ENCODE assay signal across 6 cellular contexts in the genomic region with DNA sequence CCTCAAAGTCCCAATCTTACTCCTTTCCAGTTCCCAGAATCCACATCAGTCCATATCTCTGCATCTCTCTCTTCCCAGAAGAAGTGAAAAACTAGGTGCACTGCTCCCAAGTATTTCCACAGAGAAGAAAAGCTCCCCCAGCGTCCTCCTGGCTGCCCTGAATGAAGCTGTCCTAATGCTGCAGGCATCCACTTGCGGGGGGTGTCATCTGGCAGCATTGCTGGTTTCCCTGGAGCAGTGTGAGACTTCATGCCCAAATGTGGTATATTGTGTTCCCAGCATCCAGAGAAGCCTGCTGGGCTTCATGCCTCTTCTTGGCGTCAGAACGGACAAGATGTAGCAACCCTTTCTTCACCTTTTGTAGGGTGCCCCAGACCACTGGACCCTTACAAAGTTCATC.
"Had no signal": no experiment of that assay in that cellular context is flagged by ENCODE, and none has a peak within 500 bp of the region (broad histone marks: within the 10 kb centered on the region; RNA-seq: fewer than 3 reads in every experiment).

No MANE protein-coding gene starts in this region.

- ATAC-seq: GM23338, K562 had no signal

- DNase-seq: H9, HCEC 1CT, IMR-90, KG1 had no signal

- H3K4me3 ChIP-seq: GM23338, K562 had no signal

- H3K27ac Mint-ChIP-seq: GM23338 had no signal

- H3K4me3 Mint-ChIP-seq: GM23338, H9 had no signal
